ENCODE assay signal across 19 cellular contexts in the genomic region with DNA sequence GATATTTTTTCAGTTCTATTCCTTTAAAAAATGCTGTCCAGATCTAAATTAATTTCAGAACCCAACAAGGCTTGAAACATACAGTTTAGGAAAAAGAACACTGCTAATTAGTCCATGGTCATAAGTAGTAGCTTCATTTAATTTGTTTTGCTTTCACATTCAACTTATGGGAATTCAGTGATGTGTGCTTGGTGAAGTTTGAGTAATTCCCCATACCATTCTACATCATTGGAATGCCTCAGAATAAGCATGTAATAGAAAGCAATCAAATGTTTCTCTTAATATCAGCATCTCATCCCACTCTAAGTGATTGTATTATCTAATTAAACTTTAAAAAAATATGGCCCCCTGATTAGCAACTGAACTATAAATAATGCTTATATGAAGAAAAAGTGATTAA.
"Had no signal": no experiment of that assay in that cellular context is flagged by ENCODE, and none has a peak within 500 bp of the region (broad histone marks: within the 10 kb centered on the region; RNA-seq: fewer than 3 reads in every experiment).

No MANE protein-coding gene starts in this region.

- H3K4me3 Mint-ChIP-seq: activated B cell treated with CpG ODN at 0.5 μM for 24 hours; activated CD4-positive, alpha-beta T cell treated with anti-CD3 and anti-CD28 coated beads, Interleukin-2, amount 10 ng/mL, durations not matched to agents 24 days and 14 days; activated T-helper 1 cell treated with anti-CD3 and anti-CD28 coated beads, Interleukin-12 subunit alpha, Interleukin-12 subunit beta, Interleukin-2, Interleukin-4 antibody, amounts not matched to agents 30 ng/mL and 10 ng/mL and 1 ng/mL, durations not matched to agents 14 hours and 24 hours and 36 hours; T-helper 17 cell had no signal

- H3K27me3 Mint-ChIP-seq: T-helper 17 cell had no signal

- H3K27me3 ChIP-seq: body of pancreas, gastrocnemius medialis, suprapubic skin, upper lobe of left lung had no signal

- H3K27ac Mint-ChIP-seq: activated B cell treated with CpG ODN at 0.5 μM for 24 hours; activated CD4-positive, alpha-beta T cell treated with anti-CD3 and anti-CD28 coated beads, Interleukin-2, amount 10 ng/mL, durations not matched to agents 24 days and 14 days; activated T-helper 1 cell treated with anti-CD3 and anti-CD28 coated beads, Interleukin-12 subunit alpha, Interleukin-12 subunit beta, Interleukin-2, Interleukin-4 antibody, amounts not matched to agents 30 ng/mL and 10 ng/mL and 1 ng/mL, durations not matched to agents 14 hours and 24 hours and 36 hours; endodermal cell; nephron progenitor cell; T-helper 17 cell had no signal

- FAIRE-seq: kidney, TTC549 had no signal

- H3K4me3 ChIP-seq: body of pancreas, gastrocnemius medialis, left ventricle myocardium inferior, psoas muscle, suprapubic skin, upper lobe of left lung had no signal

- ATAC-seq: body of pancreas; gastrocnemius medialis; psoas muscle; stimulated activated naive CD8-positive, alpha-beta T cell treated with anti-CD3 and anti-CD28 coated beads, Interleukin-15, Interleukin-2, amounts not matched to agents 100 U/mL and 50 U/mL, for 24 hours; T-helper 17 cell had no signal

- H3K27ac ChIP-seq: body of pancreas, gastrocnemius medialis, left ventricle myocardium inferior, psoas muscle, suprapubic skin, upper lobe of left lung had no signal

- DNase-seq: activated B cell treated with CpG ODN at 0.5 μM for 24 hours; activated CD4-positive, alpha-beta T cell treated with anti-CD3 and anti-CD28 coated beads, Interleukin-2, amount 10 ng/mL, durations not matched to agents 24 days and 14 days; activated naive CD4-positive, alpha-beta T cell; body of pancreas; dermis blood vessel endothelial cell; endodermal cell; gastrocnemius medialis; kidney; left ventricle myocardium inferior; mesendoderm; nephron progenitor cell; psoas muscle; stimulated activated CD4-positive, alpha-beta T cell treated with anti-CD3 and anti-CD28 coated beads, Interleukin-12 subunit alpha, Interleukin-12 subunit beta, amount 100 ng/mL, for 4 hours; stimulated activated naive CD8-positive, alpha-beta T cell treated with anti-CD3 and anti-CD28 coated beads, Interleukin-15, Interleukin-2, amounts not matched to agents 100 U/mL and 50 U/mL, for 24 hours; T-helper 17 cell; upper lobe of left lung had no signal

- H3K36me3 ChIP-seq: gastrocnemius medialis, left ventricle myocardium inferior, suprapubic skin, upper lobe of left lung had no signal

- H3K9me3 ChIP-seq: body of pancreas, gastrocnemius medialis, left ventricle myocardium inferior, psoas muscle, suprapubic skin, upper lobe of left lung had no signal

- H3K9me3 Mint-ChIP-seq: activated B cell treated with CpG ODN at 0.5 μM for 24 hours, endodermal cell had no signal
